ENCODE assay signal across 8 cellular contexts in the genomic region with DNA sequence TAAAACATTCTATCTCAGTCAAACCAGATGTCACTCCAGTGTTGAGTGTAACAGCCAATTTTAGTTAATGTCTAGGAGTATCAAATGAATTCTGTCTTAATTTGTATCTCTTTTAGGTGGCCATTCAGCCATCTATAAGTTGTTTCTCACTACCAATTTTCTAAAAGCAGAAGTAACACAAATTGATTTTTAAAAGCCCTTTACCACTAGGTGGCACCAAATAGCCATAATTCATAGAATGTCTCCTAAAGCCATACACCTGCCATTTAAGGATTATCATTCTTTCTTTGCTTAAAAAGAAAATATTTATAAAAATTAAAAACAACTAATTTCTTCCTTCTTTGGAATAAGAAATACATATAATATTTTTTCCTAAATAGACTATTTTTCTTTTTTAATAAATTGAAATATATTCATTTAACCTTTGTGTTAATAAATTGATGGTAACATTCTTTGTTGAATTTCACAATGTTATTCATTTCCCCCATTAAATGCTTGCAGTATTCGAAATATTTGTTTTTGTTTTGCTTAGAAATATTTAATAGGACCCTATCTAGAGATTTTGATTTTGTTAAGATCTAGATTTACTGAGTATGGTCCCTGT.
DNase-seq lines count a peak whose midpoint lies in the region; ATAC-seq and TF ChIP-seq lines count a peak whose summit lies in the region.

No MANE protein-coding gene starts in this region.

- BruUV-seq in mammary epithelial cell (replicated peaks; lab: Mats Ljungman, UMichigan): no TSS peak

- 0% methylated on average over 1 of the region's 1 CpG for WGBS in mammary epithelial cell (ENCODE audit: low coverage, missing lambda C conversion rate)
- WGBS in right lobe of liver (ENCODE audit: insufficient coverage, low coverage, low lambda C conversion rate, missing lambda C conversion rate): 0% methylated on average over 1 of the region's 1 CpG

- H3K27me3 ChIP-seq in mammary epithelial cell (ENCODE audit: insufficient read depth, low read length) (peaks cover 2% of the 10 kb centered on the region), right lobe of liver (no peaks in the 10 kb centered on the region)

- H4K20me1 ChIP-seq in mammary epithelial cell (ENCODE audit: insufficient read depth, low read length): no peaks in the 10 kb centered on the region

- DNase-seq in EH (ENCODE audit: low read depth) (peak; percentile 56), HPDE6-E6E7 (ENCODE audit: extremely low spot score) (peak; percentile 19), NCI-H82 (lab: John Stamatoyannopoulos, UW) (peak; percentile 89), mammary epithelial cell (peak; percentile 22), right lobe of liver (no peak), HuH-7.5 (ENCODE audit: low spot score) (no peak), activated gamma-delta T cell (lab: John Stamatoyannopoulos, UW) (no peak)

- CTCF ChIA-PET in mammary epithelial cell (lab: Charles Lee; ENCODE audit: low non-redundant PET): interaction anchor here (0.6 kb wide), 2 partner anchors 55 to 388 kb away, joined by 3 read pairs; partner anchors contain the start of gene FOXP2

- H3K4me1 ChIP-seq in mammary epithelial cell (ENCODE audit: insufficient read depth, low read length) (no peaks in the 10 kb centered on the region), right lobe of liver (no peaks in the 10 kb centered on the region)

- in situ Hi-C loops in mammary epithelial cell (cut with MboI; ENCODE audit: low sequenced_read_pairs in 2 of 2): no loop called here

- intact Hi-C loops in mammary epithelial cell (cut with micrococcal nuclease): loop anchor here (2.0 to 10.0 kb wide), 4 partner anchors 191 to 1828 kb away; no protein-coding TSS in a partner anchor
- intact Hi-C loops in right lobe of liver (cut with DNase I): no loop called here

- TF ChIP-seq CTCF in mammary epithelial cell (conservative IDR thresholded peaks at IDR 0.05 in 1 of 2, IDR thresholded peaks at IDR 0.05 in 1 of 2; ENCODE audit: extremely low read depth in 1 of 2, insufficient read depth in 1 of 2, low read depth in 1 of 2, low read length in 2 of 2): peak; percentile 48 to 58
- peak; percentile 60 to 79 (median 69) for TF ChIP-seq CTCF in right lobe of liver (IDR thresholded peaks at IDR 0.05)

- no peak overlapping the region for H3K9ac ChIP-seq in mammary epithelial cell (ENCODE audit: insufficient read depth, low read length)

- no peaks in the 10 kb centered on the region for H3K79me2 ChIP-seq in mammary epithelial cell (ENCODE audit: insufficient read depth, low read length)

- dilution Hi-C loops in mammary epithelial cell (cut with HindIII; ENCODE audit: low sequenced_read_pairs): no loop called here

- TF ChIP-seq POLR2A in right lobe of liver (IDR thresholded peaks at IDR 0.05): no peak

- peak; percentile 82 for ATAC-seq in GM21390 (IDR thresholded peaks at IDR 0.05; ENCODE audit: unreplicated experiment)
- ATAC-seq in right lobe of liver: peak; percentile 47 to 74 (median 68)

- H3K27ac ChIP-seq in mammary epithelial cell (ENCODE audit: insufficient read depth, low read depth, low read length): no peak overlapping the region
- H3K27ac ChIP-seq in right lobe of liver: no peak overlapping the region

- H3K36me3 ChIP-seq in mammary epithelial cell (ENCODE audit: insufficient read depth, low read length) (no peaks in the 10 kb centered on the region), right lobe of liver (no peaks in the 10 kb centered on the region)

- H2AFZ ChIP-seq in mammary epithelial cell (ENCODE audit: low read depth, low read length): no peak overlapping the region

- H3K4me2 ChIP-seq in mammary epithelial cell (ENCODE audit: insufficient read depth, low read depth, low read length): no peak overlapping the region

- no peaks in the 10 kb centered on the region for H3K9me3 ChIP-seq in mammary epithelial cell (replicated peaks; ENCODE audit: insufficient read depth, low read length)
- H3K9me3 ChIP-seq in right lobe of liver: no peaks in the 10 kb centered on the region

- no peak overlapping the region for H3K4me3 ChIP-seq in mammary epithelial cell (replicated peaks in 1 of 3; ENCODE audit: insufficient read depth in 1 of 3, low read depth in 2 of 3, low read length in 3 of 3)
- H3K4me3 ChIP-seq in right lobe of liver: no peak overlapping the region

Comparison
In these comparisons a context has a peak if more than half of its experiments do, and no peak if none do; other contexts are left out.
1. DNase-seq: peak in EH (single experiment), HPDE6-E6E7 (single experiment), NCI-H82 (single experiment) and mammary epithelial cell (single experiment); none in right lobe of liver (0 of 3), HuH-7.5 (single experiment) and activated gamma-delta T cell (single experiment).